1 cellular context compared by ENCODE assay signal in the genomic region with DNA sequence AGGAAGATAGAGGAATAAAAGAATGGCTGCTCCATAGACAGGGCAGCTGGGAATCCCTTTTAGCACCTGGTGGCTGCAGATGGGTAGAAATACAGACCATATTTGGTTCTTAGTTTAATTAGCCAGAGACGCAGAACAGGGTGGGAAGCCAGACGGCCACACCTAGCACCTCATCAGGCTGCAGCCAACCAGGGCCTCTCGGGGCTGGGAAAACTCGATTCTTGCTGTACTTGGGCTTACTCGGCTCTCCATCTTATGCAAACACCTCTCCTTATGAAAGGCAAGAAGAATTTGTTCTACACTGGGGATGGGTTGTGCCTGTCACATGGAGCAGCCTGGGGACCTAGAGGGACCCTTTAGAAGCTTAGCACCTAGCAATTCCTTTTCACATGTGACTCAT.
TF ChIP-seq lines count a peak whose summit lies in the region.

No MANE protein-coding gene starts in this region.

TF ChIP-seq in IMR-90, 13 proteins besides CTCF, POLR2A, EP300 and RAD21:
- TF ChIP-seq, protein P1, sequence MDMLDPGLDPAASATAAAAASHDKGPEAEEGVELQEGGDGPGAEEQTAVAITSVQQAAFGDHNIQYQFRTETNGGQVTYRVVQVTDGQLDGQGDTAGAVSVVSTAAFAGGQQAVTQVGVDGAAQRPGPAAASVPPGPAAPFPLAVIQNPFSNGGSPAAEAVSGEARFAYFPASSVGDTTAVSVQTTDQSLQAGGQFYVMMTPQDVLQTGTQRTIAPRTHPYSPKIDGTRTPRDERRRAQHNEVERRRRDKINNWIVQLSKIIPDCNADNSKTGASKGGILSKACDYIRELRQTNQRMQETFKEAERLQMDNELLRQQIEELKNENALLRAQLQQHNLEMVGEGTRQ (IDR thresholded peaks at IDR 0.05; ENCODE audit: low read depth, low read length): no peak
- TF ChIP-seq CHD1 (IDR thresholded peaks at IDR 0.05; ENCODE audit: low read depth, low read length): no peak
- no peak for TF ChIP-seq MAZ (IDR thresholded peaks at IDR 0.05; ENCODE audit: borderline replicate concordance, low read depth, low read length)
- no peak for TF ChIP-seq SMC3 (IDR thresholded peaks at IDR 0.05; ENCODE audit: low read depth, low read length)
- TF ChIP-seq, protein P2, sequence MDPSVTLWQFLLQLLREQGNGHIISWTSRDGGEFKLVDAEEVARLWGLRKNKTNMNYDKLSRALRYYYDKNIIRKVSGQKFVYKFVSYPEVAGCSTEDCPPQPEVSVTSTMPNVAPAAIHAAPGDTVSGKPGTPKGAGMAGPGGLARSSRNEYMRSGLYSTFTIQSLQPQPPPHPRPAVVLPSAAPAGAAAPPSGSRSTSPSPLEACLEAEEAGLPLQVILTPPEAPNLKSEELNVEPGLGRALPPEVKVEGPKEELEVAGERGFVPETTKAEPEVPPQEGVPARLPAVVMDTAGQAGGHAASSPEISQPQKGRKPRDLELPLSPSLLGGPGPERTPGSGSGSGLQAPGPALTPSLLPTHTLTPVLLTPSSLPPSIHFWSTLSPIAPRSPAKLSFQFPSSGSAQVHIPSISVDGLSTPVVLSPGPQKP (IDR thresholded peaks at IDR 0.05; ENCODE audit: borderline replicate concordance, low read depth, low read length): no peak
- TF ChIP-seq RFX5 (IDR thresholded peaks at IDR 0.05; ENCODE audit: low read depth, low read length): no peak
- no peak for TF ChIP-seq RCOR1 (IDR thresholded peaks at IDR 0.05; ENCODE audit: insufficient replicate concordance, low read length)
- TF ChIP-seq CEBPB (IDR thresholded peaks at IDR 0.05; ENCODE audit: low read depth, low read length): no peak
- TF ChIP-seq MXI1 (IDR thresholded peaks at IDR 0.05; ENCODE audit: borderline replicate concordance, low read depth, low read length): no peak
